Comparison of ENCODE assay signal across 13 cellular contexts in genomic region chr9:105151686-105151995, GRCh38.
DNase-seq lines count a peak whose midpoint lies in the region; ATAC-seq and TF ChIP-seq lines count a peak whose summit lies in the region.
"Had no signal": no experiment of that assay in that cellular context is flagged by ENCODE, and none has a peak within 500 bp of the region (broad histone marks: within the 10 kb centered on the region; RNA-seq: fewer than 3 reads in every experiment).

No MANE protein-coding gene starts in this region.

- H3K4me2 ChIP-seq in PC-3 (ENCODE audit: low read length) (peak overlapping the region; percentile 43; the same call in 1 of the 2 replicates), mesenchymal stem cell (ENCODE audit: low read length, poor library complexity, severe bottlenecking) (no peak overlapping the region)

- H3K27ac Mint-ChIP-seq in natural killer cell, result no peak overlapping the region
- no peak overlapping the region for H3K27ac Mint-ChIP-seq in natural killer cell treated with Interleukin-12 subunit alpha and Interleukin-12 subunit beta and Interleukin-15 and Interleukin-18, amount 100 ng/mL, for 72 hours
- no peak overlapping the region for H3K27ac Mint-ChIP-seq in activated T-helper 1 cell treated with anti-CD3 and anti-CD28 coated beads, Interleukin-12 subunit alpha, Interleukin-12 subunit beta, Interleukin-2, Interleukin-4 antibody, amounts not matched to agents 30 ng/mL and 10 ng/mL and 1 ng/mL, durations not matched to agents 14 hours and 24 hours and 36 hours
- H3K27ac Mint-ChIP-seq: CD8-positive, alpha-beta T cell had no signal

- H3K4me3 Mint-ChIP-seq in natural killer cell, result no peak overlapping the region
- no peak overlapping the region for H3K4me3 Mint-ChIP-seq in natural killer cell treated with Interleukin-12 subunit alpha and Interleukin-12 subunit beta and Interleukin-15 and Interleukin-18, amount 100 ng/mL, for 72 hours
- no peak overlapping the region for H3K4me3 Mint-ChIP-seq in activated T-helper 1 cell treated with anti-CD3 and anti-CD28 coated beads, Interleukin-12 subunit alpha, Interleukin-12 subunit beta, Interleukin-2, Interleukin-4 antibody, amounts not matched to agents 30 ng/mL and 10 ng/mL and 1 ng/mL, durations not matched to agents 14 hours and 24 hours and 36 hours
- H3K4me3 Mint-ChIP-seq: CD8-positive, alpha-beta T cell had no signal

- H3K27me3 ChIP-seq in PC-3 (ENCODE audit: low read length) (no peaks in the 10 kb centered on the region), mesenchymal stem cell (ENCODE audit: control insufficient read depth in 1 of 2, insufficient read depth in 1 of 2, low read length in 2 of 2) (no peaks in the 10 kb centered on the region)
- H3K27me3 ChIP-seq: BLaER1 treated with 17β-estradiol and CSF1 and Interleukin-3, amounts not matched to agents 10 nM and 100 nM had no signal

- TF ChIP-seq CTCF in natural killer cell (IDR thresholded peaks at IDR 0.05), result no peak
- no peak for TF ChIP-seq CTCF in PC-3 (conservative IDR thresholded peaks at IDR 0.05; ENCODE audit: low read depth, low read length)

- H3K4ac ChIP-seq in mesenchymal stem cell (ENCODE audit: low read depth in 1 of 2, low read length in 2 of 2), result no peak overlapping the region

- no peaks in the 10 kb centered on the region for H3K36me3 Mint-ChIP-seq in natural killer cell
- no peaks in the 10 kb centered on the region for H3K36me3 Mint-ChIP-seq in natural killer cell treated with Interleukin-12 subunit alpha and Interleukin-12 subunit beta and Interleukin-15 and Interleukin-18, amount 100 ng/mL, for 72 hours
- H3K36me3 Mint-ChIP-seq in activated T-helper 1 cell treated with anti-CD3 and anti-CD28 coated beads, Interleukin-12 subunit alpha, Interleukin-12 subunit beta, Interleukin-2, Interleukin-4 antibody, amounts not matched to agents 30 ng/mL and 10 ng/mL and 1 ng/mL, durations not matched to agents 14 hours and 24 hours and 36 hours (ENCODE audit: low read depth), result no peaks in the 10 kb centered on the region
- H3K36me3 Mint-ChIP-seq: CD8-positive, alpha-beta T cell had no signal

- H2AFZ ChIP-seq in PC-3 (ENCODE audit: low read length) (peak overlapping the region; percentile 40; the same call in 1 of the 2 replicates), mesenchymal stem cell (ENCODE audit: low read depth, low read length) (no peak overlapping the region)

- H3K4me1 Mint-ChIP-seq in natural killer cell, result peaks cover 9 to 15% of the 10 kb centered on the region in 2 donors
- peaks cover 0 to 3% of the 10 kb centered on the region in 2 donors for H3K4me1 Mint-ChIP-seq in natural killer cell treated with Interleukin-12 subunit alpha and Interleukin-12 subunit beta and Interleukin-15 and Interleukin-18, amount 100 ng/mL, for 72 hours (ENCODE audit: low read depth in 2 of 2)
- H3K4me1 Mint-ChIP-seq in activated T-helper 1 cell treated with anti-CD3 and anti-CD28 coated beads, Interleukin-12 subunit alpha, Interleukin-12 subunit beta, Interleukin-2, Interleukin-4 antibody, amounts not matched to agents 30 ng/mL and 10 ng/mL and 1 ng/mL, durations not matched to agents 14 hours and 24 hours and 36 hours (ENCODE audit: low read depth), result no peaks in the 10 kb centered on the region

- DNase-seq in natural killer cell (no peak), PC-3 (no peak), mesenchymal stem cell (no peak), KBM-7 (no peak)
- DNase-seq in natural killer cell treated with Interleukin-12 subunit alpha and Interleukin-12 subunit beta and Interleukin-15 and Interleukin-18, amount 100 ng/mL, for 72 hours (ENCODE audit: low spot score), result no peak
- no peak for DNase-seq in activated T-helper 1 cell treated with anti-CD3 and anti-CD28 coated beads, Interleukin-12 subunit alpha, Interleukin-12 subunit beta, Interleukin-2, Interleukin-4 antibody, amounts not matched to agents 30 ng/mL and 10 ng/mL and 1 ng/mL, durations not matched to agents 14 hours and 24 hours and 36 hours (ENCODE audit: low spot score)
- DNase-seq: CD8-positive, alpha-beta T cell; DND-41; NCI-H1105; NCI-H2171 treated with DMSO at 0.1 percent for 48 hours had no signal

- H2BK5ac ChIP-seq in mesenchymal stem cell (ENCODE audit: low read depth, low read length, poor library complexity, severe bottlenecking), result no peak overlapping the region

- H3K27me3 Mint-ChIP-seq in natural killer cell (ENCODE audit: low read depth in 2 of 2), result peaks cover 2 to 6% of the 10 kb centered on the region in 2 donors
- peaks cover 1 to 6% of the 10 kb centered on the region in 2 donors for H3K27me3 Mint-ChIP-seq in natural killer cell treated with Interleukin-12 subunit alpha and Interleukin-12 subunit beta and Interleukin-15 and Interleukin-18, amount 100 ng/mL, for 72 hours
- peaks cover 2% of the 10 kb centered on the region for H3K27me3 Mint-ChIP-seq in activated T-helper 1 cell treated with anti-CD3 and anti-CD28 coated beads, Interleukin-12 subunit alpha, Interleukin-12 subunit beta, Interleukin-2, Interleukin-4 antibody, amounts not matched to agents 30 ng/mL and 10 ng/mL and 1 ng/mL, durations not matched to agents 14 hours and 24 hours and 36 hours (ENCODE audit: insufficient read depth)

- H3K36me3 ChIP-seq in PC-3 (ENCODE audit: low read depth, low read length), result no peaks in the 10 kb centered on the region
- no peaks in the 10 kb centered on the region for H3K36me3 ChIP-seq in mesenchymal stem cell (ENCODE audit: control insufficient read depth in 1 of 2, insufficient read depth in 2 of 2, low read depth in 1 of 2, low read length in 2 of 2)
- H3K36me3 ChIP-seq: BLaER1 treated with 17β-estradiol and CSF1 and Interleukin-3, amounts not matched to agents 10 nM and 100 nM; HAP-1 had no signal

- intact Hi-C loops in natural killer cell (cut with micrococcal nuclease), result no loop called here
- intact Hi-C loops in PC-3 (cut with micrococcal nuclease), result loop anchor here (5.0 kb wide), 1 partner anchor 94 kb away; no protein-coding TSS in a partner anchor
- intact Hi-C loops in activated T-helper 1 cell treated with anti-CD3 and anti-CD28 coated beads, Interleukin-12 subunit alpha, Interleukin-12 subunit beta, Interleukin-2, Interleukin-4 antibody, amounts not matched to agents 30 ng/mL and 10 ng/mL and 1 ng/mL, durations not matched to agents 14 hours and 24 hours and 36 hours (cut with micrococcal nuclease), result loop anchor here (10.0 kb wide), 1 partner anchor 157 kb away; no protein-coding TSS in a partner anchor

- H3K9me2 ChIP-seq in PC-3 (replicated peaks; ENCODE audit: low read length), result no peaks in the 10 kb centered on the region

- H3K9me3 Mint-ChIP-seq in natural killer cell, result no peaks in the 10 kb centered on the region
- no peaks in the 10 kb centered on the region for H3K9me3 Mint-ChIP-seq in natural killer cell treated with Interleukin-12 subunit alpha and Interleukin-12 subunit beta and Interleukin-15 and Interleukin-18, amount 100 ng/mL, for 72 hours
- no peaks in the 10 kb centered on the region for H3K9me3 Mint-ChIP-seq in activated T-helper 1 cell treated with anti-CD3 and anti-CD28 coated beads, Interleukin-12 subunit alpha, Interleukin-12 subunit beta, Interleukin-2, Interleukin-4 antibody, amounts not matched to agents 30 ng/mL and 10 ng/mL and 1 ng/mL, durations not matched to agents 14 hours and 24 hours and 36 hours
- H3K9me3 Mint-ChIP-seq: CD8-positive, alpha-beta T cell had no signal

- H3F3A ChIP-seq in PC-3 (ENCODE audit: low read length, unreplicated experiment), result no peaks in the 10 kb centered on the region

- BruUV-seq in PC-3 (replicated peaks; lab: Mats Ljungman, UMichigan), result no TSS peak

- no peaks in the 10 kb centered on the region for H3K79me1 ChIP-seq in mesenchymal stem cell (replicated peaks; ENCODE audit: low read length, poor library complexity, severe bottlenecking)

- no peak overlapping the region for H3K14ac ChIP-seq in mesenchymal stem cell (ENCODE audit: low read length in 2 of 2)

- H2AK5ac ChIP-seq in mesenchymal stem cell (ENCODE audit: low read length, severe bottlenecking), result no peak overlapping the region

- no peak overlapping the region for H3K4me3 ChIP-seq in PC-3 (ENCODE audit: low read length)
- no peak overlapping the region for H3K4me3 ChIP-seq in mesenchymal stem cell (ENCODE audit: insufficient read depth in 1 of 2, low read depth in 1 of 2, low read length in 2 of 2)
- H3K4me3 ChIP-seq: BLaER1 treated with 17β-estradiol and CSF1 and Interleukin-3, amounts not matched to agents 10 nM and 100 nM; HAP-1 had no signal

- no CpG with 5 or more reads among the region's 3 CpGs for WGBS in mesenchymal stem cell

- peak overlapping the region in 1 of 2 experiments; percentile 9 for H3K18ac ChIP-seq in mesenchymal stem cell (ENCODE audit: low read depth in 1 of 2, low read length in 2 of 2)

- H2BK12ac ChIP-seq in mesenchymal stem cell (ENCODE audit: low read length in 2 of 2), result no peak overlapping the region

- in situ Hi-C loops in KBM-7 (cut with MboI; ENCODE audit: low pct_unique_long_range_greater_than_20kb, low sequenced_read_pairs), result loop anchor here (25.0 kb wide), 1 partner anchor 261 kb away; no protein-coding TSS in a partner anchor

- H2BK120ac ChIP-seq in mesenchymal stem cell (ENCODE audit: low read depth, low read length), result no peak overlapping the region

- H3K79me2 ChIP-seq in PC-3 (ENCODE audit: low read length), result no peaks in the 10 kb centered on the region

- CTCF ChIA-PET in PC-3 (lab: Charles Lee), result no interaction called here

- POLR2A ChIA-PET in PC-3 (lab: Charles Lee; ENCODE audit: unreplicated experiment), result no interaction called here

- H4K91ac ChIP-seq in mesenchymal stem cell (ENCODE audit: low read length), result no peak overlapping the region

- no peaks in the 10 kb centered on the region for H3K9me3 ChIP-seq in PC-3 (ENCODE audit: low read length)
- H3K9me3 ChIP-seq in mesenchymal stem cell (ENCODE audit: control insufficient read depth, low read length), result no peaks in the 10 kb centered on the region
- H3K9me3 ChIP-seq: HAP-1 had no signal

- H3K4me1 ChIP-seq in PC-3 (ENCODE audit: insufficient read depth, low read length) (peaks cover 17% of the 10 kb centered on the region), mesenchymal stem cell (ENCODE audit: control insufficient read depth, insufficient read depth, low read depth, low read length) (peaks cover 6% of the 10 kb centered on the region)

- H3K9ac ChIP-seq in PC-3 (ENCODE audit: low read length), result no peak overlapping the region
- no peak overlapping the region for H3K9ac ChIP-seq in mesenchymal stem cell (ENCODE audit: low read length)

- H4K20me1 ChIP-seq in PC-3 (ENCODE audit: low read length), result no peaks in the 10 kb centered on the region
- H4K20me1 ChIP-seq: BLaER1 treated with 17β-estradiol and CSF1 and Interleukin-3, amounts not matched to agents 10 nM and 100 nM had no signal

- no peak overlapping the region for H2BK15ac ChIP-seq in mesenchymal stem cell (ENCODE audit: low read depth, poor library complexity, severe bottlenecking)

- H3K27ac ChIP-seq in PC-3 (ENCODE audit: low read length) (no peak overlapping the region), mesenchymal stem cell (ENCODE audit: low read length, poor library complexity, severe bottlenecking) (peak overlapping the region; percentile 86)

- H4K8ac ChIP-seq in mesenchymal stem cell (ENCODE audit: low read length), result no peak overlapping the region

- H3K23ac ChIP-seq in mesenchymal stem cell (ENCODE audit: low read length in 2 of 2), result no peak overlapping the region

- ATAC-seq in natural killer cell, result peak in 2 of 3 donors; percentile 63 to 70
- ATAC-seq in natural killer cell treated with Interleukin-12 subunit alpha and Interleukin-12 subunit beta and Interleukin-15 and Interleukin-18, amount 100 ng/mL, for 72 hours, result no peak
- no peak for ATAC-seq in PC-3
- no peak for ATAC-seq in HG02623 (IDR thresholded peaks at IDR 0.05; ENCODE audit: unreplicated experiment)
- ATAC-seq: CD8-positive, alpha-beta T cell had no signal

Comparison
In these comparisons a context has a peak if more than half of its experiments do, and no peak if none do; other contexts are left out.
1. ATAC-seq: peak in natural killer cell (2 of 3); none in natural killer cell treated with Interleukin-12 subunit alpha and Interleukin-12 subunit beta and Interleukin-15 and Interleukin-18, amount 100 ng/mL, for 72 hours (0 of 2), PC-3 (single experiment) and HG02623 (single experiment).